In genomic region chr19:3135961-3136683, GRCh38 we compare ENCODE assay signal across 9 cellular contexts. TPM values are rescaled to one million over a fixed set of nuclear protein-coding genes. Genes with fewer than 3 reads are reported as not detected.
DNase-seq lines count a peak whose midpoint lies in the region; ATAC-seq and TF ChIP-seq lines count a peak whose summit lies in the region.
"Had no signal": no experiment of that assay in that cellular context is flagged by ENCODE, and none has a peak within 500 bp of the region (broad histone marks: within the 10 kb centered on the region; RNA-seq: fewer than 3 reads in every experiment).

TSS of gene GNA15 (plus strand) at chr19:3136033. CDS start at chr19:3136451, 418 bp downstream.

- in situ Hi-C loops in GM18951 (cut with MboI; ENCODE audit: low sequenced_read_pairs, unreplicated experiment): no loop called here
- in situ Hi-C loops in gastrocnemius medialis (cut with MboI; ENCODE audit: low sequenced_read_pairs in 4 of 4): no loop called here

- H3K9me3 ChIP-seq in effector memory CD4-positive, alpha-beta T cell (ENCODE audit: control insufficient read depth, low read length): no peaks in the 10 kb centered on the region
- no peaks in the 10 kb centered on the region for H3K9me3 ChIP-seq in gastrocnemius medialis

- H3K4me1 Mint-ChIP-seq in T-helper 1 cell treated with Interleukin-12 subunit alpha and Interleukin-12 subunit beta and Interleukin-4 antibody, amounts not matched to agents 30 μg/mL and 1 μg/mL, for 36 hours (ENCODE audit: low read depth): peaks cover 38% of the 10 kb centered on the region

- H3K4me1 ChIP-seq in effector memory CD4-positive, alpha-beta T cell (ENCODE audit: control insufficient read depth, insufficient read depth, low read length, poor library complexity, severe bottlenecking): peaks cover 31% of the 10 kb centered on the region
- no peaks in the 10 kb centered on the region for H3K4me1 ChIP-seq in gastrocnemius medialis

- H3K27ac Mint-ChIP-seq in T-helper 1 cell treated with Interleukin-12 subunit alpha and Interleukin-12 subunit beta and Interleukin-4 antibody, amounts not matched to agents 30 μg/mL and 1 μg/mL, for 36 hours: peak within 1 kb of the TSS; percentile 84

- H3K4me3 ChIP-seq in effector memory CD4-positive, alpha-beta T cell (ENCODE audit: insufficient read depth, low read depth, low read length, poor library complexity, severe bottlenecking): peak within 1 kb of the TSS; percentile 57
- H3K4me3 ChIP-seq in gastrocnemius medialis: peak within 1 kb of the TSS in 1 of 4 donors; percentile 40
- H3K4me3 ChIP-seq: cardiac muscle cell had no signal

- H3K27me3 Mint-ChIP-seq in T-helper 1 cell treated with Interleukin-12 subunit alpha and Interleukin-12 subunit beta and Interleukin-4 antibody, amounts not matched to agents 30 μg/mL and 1 μg/mL, for 36 hours (ENCODE audit: low read depth): no peaks in the 10 kb centered on the region

- H3K27ac ChIP-seq in effector memory CD4-positive, alpha-beta T cell (ENCODE audit: insufficient read depth, low read length, poor library complexity, severe bottlenecking): peak within 1 kb of the TSS; percentile 67
- no peak within 1 kb of the TSS for H3K27ac ChIP-seq in gastrocnemius medialis
- H3K27ac ChIP-seq: cardiac muscle cell had no signal

- intact Hi-C loops in gastrocnemius medialis (cut with DNase I; ENCODE audit: low total_unique reads): no loop called here

- TF ChIP-seq CTCF in gastrocnemius medialis (IDR thresholded peaks at IDR 0.05 in 4 of 5, conservative IDR thresholded peaks at IDR 0.05 in 1 of 5): no peak

- no peaks in the 10 kb centered on the region for H3K27me3 ChIP-seq in effector memory CD4-positive, alpha-beta T cell (replicated peaks; ENCODE audit: control insufficient read depth, insufficient read depth, low read length, poor library complexity, severe bottlenecking)
- no peaks in the 10 kb centered on the region for H3K27me3 ChIP-seq in gastrocnemius medialis
- H3K27me3 ChIP-seq: cardiac muscle cell had no signal

- peaks cover 23% of the 10 kb centered on the region for H3K36me3 Mint-ChIP-seq in T-helper 1 cell treated with Interleukin-12 subunit alpha and Interleukin-12 subunit beta and Interleukin-4 antibody, amounts not matched to agents 30 μg/mL and 1 μg/mL, for 36 hours (ENCODE audit: low read depth)

- peak within 1 kb of the TSS; percentile 94 for H3K4me3 Mint-ChIP-seq in T-helper 1 cell treated with Interleukin-12 subunit alpha and Interleukin-12 subunit beta and Interleukin-4 antibody, amounts not matched to agents 30 μg/mL and 1 μg/mL, for 36 hours

- no peaks in the 10 kb centered on the region for H3K36me3 ChIP-seq in effector memory CD4-positive, alpha-beta T cell (ENCODE audit: control insufficient read depth, insufficient read depth, low read length)
- no peaks in the 10 kb centered on the region for H3K36me3 ChIP-seq in gastrocnemius medialis
- H3K36me3 ChIP-seq: cardiac muscle cell had no signal

- no peaks in the 10 kb centered on the region for H3K9me3 Mint-ChIP-seq in T-helper 1 cell treated with Interleukin-12 subunit alpha and Interleukin-12 subunit beta and Interleukin-4 antibody, amounts not matched to agents 30 μg/mL and 1 μg/mL, for 36 hours

- ATAC-seq in GM18502 (IDR thresholded peaks at IDR 0.05; ENCODE audit: poor library complexity, unreplicated experiment): no peak
- no peak for ATAC-seq in gastrocnemius medialis

- peak; percentile 44 to 64 (median 59) for DNase-seq in effector memory CD4-positive, alpha-beta T cell
- DNase-seq in stimulated activated CD4-positive, alpha-beta T cell treated with anti-CD3 and anti-CD28 coated beads, Interleukin-15, amount 100 ng/mL, for 24 hours: peak; percentile 60
- no peak for DNase-seq in occipital lobe (lab: John Stamatoyannopoulos, UW)
- no peak for DNase-seq in NCI-H82 treated with DMSO at 0.1 percent for 48 hours (lab: John Stamatoyannopoulos, UW; ENCODE audit: unreplicated experiment)
- no peak for DNase-seq in gastrocnemius medialis

- TF ChIP-seq POLR2A in GM18951 (IDR thresholded peaks at IDR 0.05; ENCODE audit: extremely low read depth, insufficient read depth, insufficient read length): peak; percentile 36
- TF ChIP-seq POLR2A in gastrocnemius medialis (IDR thresholded peaks at IDR 0.05): no peak

RNA-seq across cellular contexts. Expression of gene GNA15, which starts in this region (rescaled TPM):
- 1.9 TPM for total RNA-seq in occipital lobe
- 1 to 10 TPM in 1 of 4 donors, under 1 TPM in 3; 0.51 to 1.2 (median 0.81) TPM for total RNA-seq in gastrocnemius medialis

Comparison
In these comparisons a context has a peak if more than half of its experiments do, and no peak if none do; other contexts are left out.
1. DNase-seq: peak in effector memory CD4-positive, alpha-beta T cell (3 of 3) and stimulated activated CD4-positive, alpha-beta T cell treated with anti-CD3 and anti-CD28 coated beads, Interleukin-15, amount 100 ng/mL, for 24 hours (single experiment); none in occipital lobe (single experiment), NCI-H82 treated with DMSO at 0.1 percent for 48 hours (single experiment) and gastrocnemius medialis (0 of 2).